ENCODE assay signal across 18 cellular contexts in the genomic region with DNA sequence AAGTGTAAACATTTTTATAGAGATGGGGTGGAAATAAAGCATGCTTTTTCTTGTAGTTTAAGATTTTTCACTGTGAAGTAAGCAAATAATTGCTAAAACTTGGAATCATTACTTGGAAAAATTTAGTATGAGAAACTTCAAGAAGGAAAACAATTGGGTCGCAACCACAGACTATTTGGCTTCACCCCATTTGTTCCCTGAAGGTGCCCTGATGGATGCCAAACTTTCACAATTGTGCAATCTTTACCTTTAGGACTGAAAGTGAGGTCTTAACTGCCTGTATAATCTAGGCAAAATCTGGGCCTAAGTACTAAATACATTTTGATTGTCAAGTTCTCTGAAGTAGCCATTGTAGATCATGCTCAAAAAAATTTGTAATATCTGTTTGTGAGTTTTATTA.
DNase-seq lines count a peak whose midpoint lies in the region; ATAC-seq, FAIRE-seq and TF ChIP-seq lines count a peak whose summit lies in the region.
"Had no signal": no experiment of that assay in that cellular context is flagged by ENCODE, and none has a peak within 500 bp of the region (broad histone marks: within the 10 kb centered on the region; RNA-seq: fewer than 3 reads in every experiment).

No MANE protein-coding gene starts in this region.

- no peaks in the 10 kb centered on the region for H3K9me1 ChIP-seq in keratinocyte (ENCODE audit: control insufficient read depth, extremely low read depth, insufficient read depth, low read length)

- no peaks in the 10 kb centered on the region for H3K9me2 ChIP-seq in hepatocyte (replicated peaks; ENCODE audit: insufficient read depth)

- no peaks in the 10 kb centered on the region for H3K9me3 Mint-ChIP-seq in activated naive CD4-positive, alpha-beta T cell treated with anti-CD3 and anti-CD28 coated beads for 36 hours
- H3K9me3 Mint-ChIP-seq: CD8-positive, alpha-beta T cell; GM23338 had no signal

- no peak overlapping the region for H3K9ac ChIP-seq in keratinocyte (ENCODE audit: control insufficient read depth, extremely low read depth, insufficient read depth, low read length)

- dilution Hi-C loops in keratinocyte (cut with MboI; ENCODE audit: extremely low pct_ligation_motif_present, low sequenced_read_pairs) = no loop called here

- intact Hi-C loops in breast epithelium (cut with DNase I; ENCODE audit: low total_unique reads) (no loop called here), sciatic nerve (cut with DNase I) (no loop called here)
- intact Hi-C loops in activated naive CD4-positive, alpha-beta T cell treated with anti-CD3 and anti-CD28 coated beads for 36 hours (cut with micrococcal nuclease) = no loop called here

- no peak for FAIRE-seq in keratinocyte (lab: Jason Lieb, UNC)
- FAIRE-seq: GM12892, HTR-8/SVneo, K562 had no signal

- H3K4me1 ChIP-seq in breast epithelium = no peaks in the 10 kb centered on the region
- no peaks in the 10 kb centered on the region for H3K4me1 ChIP-seq in keratinocyte (ENCODE audit: control insufficient read depth, extremely low read depth, insufficient read depth, low read length)
- H3K4me1 ChIP-seq in hepatocyte (ENCODE audit: insufficient read depth) = peaks cover under 1% of the 10 kb centered on the region

- no peak for TF ChIP-seq POLR2A in breast epithelium (IDR thresholded peaks at IDR 0.05)

- no peaks in the 10 kb centered on the region for H3K27me3 ChIP-seq in breast epithelium
- H3K27me3 ChIP-seq in keratinocyte (ENCODE audit: control insufficient read depth, extremely low read depth, insufficient read depth, low read length) = no peaks in the 10 kb centered on the region
- H3K27me3 ChIP-seq in hepatocyte = no peaks in the 10 kb centered on the region

- CTCF ChIA-PET in activated naive CD4-positive, alpha-beta T cell treated with anti-CD3 and anti-CD28 coated beads for 36 hours (lab: Charles Lee) = no interaction called here

- WGBS in hepatocyte (ENCODE audit: low lambda C conversion rate, missing lambda C conversion rate) = 97% methylated on average over 1 of the region's 1 CpG

- H3K36me3 ChIP-seq in breast epithelium (no peaks in the 10 kb centered on the region), keratinocyte (ENCODE audit: control insufficient read depth in 2 of 2, extremely low read depth in 1 of 2, insufficient read depth in 2 of 2, low read length in 2 of 2) (no peaks in the 10 kb centered on the region), hepatocyte (replicated peaks; ENCODE audit: insufficient read depth, low read depth) (no peaks in the 10 kb centered on the region)

- H3K4me2 ChIP-seq in keratinocyte (ENCODE audit: control insufficient read depth, extremely low read depth, insufficient read depth, low read depth, low read length) = no peak overlapping the region
- H3K4me2 ChIP-seq in hepatocyte = no peak overlapping the region
- H3K4me2 ChIP-seq: GM23338 had no signal

- ATAC-seq in sciatic nerve (peak; percentile 71), HG03457 (IDR thresholded peaks at IDR 0.05; ENCODE audit: unreplicated experiment) (no peak)
- ATAC-seq: CD8-positive, alpha-beta T cell; GM23338; K562 had no signal

- H3K27ac ChIP-seq in breast epithelium = peak overlapping the region; percentile 10 to 54
- H3K27ac ChIP-seq in keratinocyte (ENCODE audit: control insufficient read depth, insufficient read depth, low read length) = no peak overlapping the region
- H3K27ac ChIP-seq in hepatocyte = no peak overlapping the region

- H3K27ac Mint-ChIP-seq in activated naive CD4-positive, alpha-beta T cell treated with anti-CD3 and anti-CD28 coated beads for 36 hours = no peak overlapping the region
- H3K27ac Mint-ChIP-seq: CD14-positive monocyte; CD8-positive, alpha-beta T cell; GM23338 had no signal

- no peak for TF ChIP-seq RAD21 in Ishikawa (IDR thresholded peaks at IDR 0.05; ENCODE audit: low read depth)

- H3K4me3 ChIP-seq in breast epithelium (no peak overlapping the region), keratinocyte (ENCODE audit: control insufficient read depth in 2 of 3, extremely low read depth in 1 of 3, insufficient read depth in 2 of 3, low read depth in 1 of 3, low read length in 3 of 3) (no peak overlapping the region), hepatocyte (no peak overlapping the region)
- H3K4me3 ChIP-seq: GM23338, K562 had no signal

- no peaks in the 10 kb centered on the region for H3K4me1 Mint-ChIP-seq in activated naive CD4-positive, alpha-beta T cell treated with anti-CD3 and anti-CD28 coated beads for 36 hours (ENCODE audit: low read depth)
- H3K4me1 Mint-ChIP-seq: CD14-positive monocyte had no signal

- no peak overlapping the region for H3K4me3 Mint-ChIP-seq in activated naive CD4-positive, alpha-beta T cell treated with anti-CD3 and anti-CD28 coated beads for 36 hours
- H3K4me3 Mint-ChIP-seq: CD14-positive monocyte; CD8-positive, alpha-beta T cell; GM23338 had no signal

- no peak for TF ChIP-seq CTCF in breast epithelium (IDR thresholded peaks at IDR 0.05)
- TF ChIP-seq CTCF in keratinocyte (optimal IDR thresholded peaks at IDR 0.05 in 1 of 3, IDR thresholded peaks at IDR 0.05 in 1 of 3, conservative IDR thresholded peaks at IDR 0.05 in 1 of 3; ENCODE audit: extremely low read depth in 1 of 3, insufficient read depth in 2 of 3, low read length in 3 of 3) = no peak
- no peak for TF ChIP-seq CTCF in hepatocyte (IDR thresholded peaks at IDR 0.05; ENCODE audit: poor library complexity)

- TF ChIP-seq EP300 in Ishikawa (IDR thresholded peaks at IDR 0.05; ENCODE audit: borderline replicate concordance) = no peak

- H3K9me3 ChIP-seq in breast epithelium = no peaks in the 10 kb centered on the region
- no peaks in the 10 kb centered on the region for H3K9me3 ChIP-seq in keratinocyte (ENCODE audit: control insufficient read depth, low read depth, low read length)
- no peaks in the 10 kb centered on the region for H3K9me3 ChIP-seq in hepatocyte (ENCODE audit: low read depth)

- DNase-seq in breast epithelium (ENCODE audit: low spot score in 2 of 2) (peak in 1 of 2 donors; percentile 60), keratinocyte (ENCODE audit: low read depth, low spot score) (no peak), sciatic nerve (ENCODE audit: low spot score) (no peak), NCI-H82 treated with DMSO at 0.1 percent for 48 hours (lab: John Stamatoyannopoulos, UW; ENCODE audit: unreplicated experiment) (no peak), hepatocyte (ENCODE audit: low spot score) (no peak)
- DNase-seq in activated naive CD4-positive, alpha-beta T cell treated with anti-CD3 and anti-CD28 coated beads for 36 hours = no peak
- DNase-seq: CD8-positive, alpha-beta T cell; COR-L47; DND-41; GDM1; H7 had no signal

- H3K79me2 ChIP-seq in keratinocyte (ENCODE audit: control insufficient read depth, insufficient read depth, low read length) = no peaks in the 10 kb centered on the region
- H3K79me2 ChIP-seq in hepatocyte = no peaks in the 10 kb centered on the region

- H3K36me3 Mint-ChIP-seq in activated naive CD4-positive, alpha-beta T cell treated with anti-CD3 and anti-CD28 coated beads for 36 hours (ENCODE audit: low read depth) = no peaks in the 10 kb centered on the region
- H3K36me3 Mint-ChIP-seq: CD14-positive monocyte; CD8-positive, alpha-beta T cell had no signal

- no peaks in the 10 kb centered on the region for H3K27me3 Mint-ChIP-seq in activated naive CD4-positive, alpha-beta T cell treated with anti-CD3 and anti-CD28 coated beads for 36 hours (ENCODE audit: low read depth)

- peak overlapping the region; percentile 12 for H2AFZ ChIP-seq in keratinocyte (ENCODE audit: control insufficient read depth, low read length)
- H2AFZ ChIP-seq in hepatocyte = no peak overlapping the region
- H2AFZ ChIP-seq: GM23338 had no signal

- H4K20me1 ChIP-seq in keratinocyte (ENCODE audit: control insufficient read depth, extremely low read depth, insufficient read depth, low read length) (no peaks in the 10 kb centered on the region), hepatocyte (ENCODE audit: insufficient read depth, poor library complexity, severe bottlenecking) (no peaks in the 10 kb centered on the region)

TF ChIP-seq in Ishikawa, 13 proteins besides CTCF, POLR2A, EP300 and RAD21:
- TF ChIP-seq CEBPB (IDR thresholded peaks at IDR 0.05) = 0 out of 2 replicates have a peak, but pooled peaks have one; percentile 4
- TF ChIP-seq MAX (IDR thresholded peaks at IDR 0.05) = no peak
TF ChIP-seq in Ishikawa: peak in this region for 1.

Comparison
In these comparisons a context has a peak if more than half of its experiments do, and no peak if none do; other contexts are left out.
1. H3K27ac ChIP-seq: peak in breast epithelium (2 of 2); none in keratinocyte (single experiment) and hepatocyte (single experiment).